Comparison of ENCODE assay signal across 8 cellular contexts in genomic region chr14:49902679-49903246, GRCh38. TPM values are rescaled to one million over a fixed set of nuclear protein-coding genes. Genes with fewer than 3 reads are reported as not detected.
DNase-seq lines count a peak whose midpoint lies in the region; ATAC-seq, FAIRE-seq and TF ChIP-seq lines count a peak whose summit lies in the region.
"Not testable (repeated sequence)": the region's sequence is repeated elsewhere in the genome, so short reads cannot be mapped to it uniquely, and the experiment has no call there.

No MANE protein-coding gene starts in this region.

- H3K18ac ChIP-seq in trophoblast cell (ENCODE audit: low read length) = not testable (repeated sequence)

- H3K9me3 Mint-ChIP-seq in activated CD4-positive, alpha-beta T cell treated with anti-CD3 and anti-CD28 coated beads, Interleukin-2, amount 10 ng/mL, durations not matched to agents 24 days and 14 days; activated naive CD4-positive, alpha-beta T cell treated with anti-CD3 and anti-CD28 coated beads, Interleukin-2, amount 50 U/mL, for 24 hours; stimulated activated effector memory CD8-positive, alpha-beta T cell treated with anti-CD3 and anti-CD28 coated beads, Interleukin-12 subunit alpha, Interleukin-12 subunit beta, amount 100 ng/mL, for 72 hours: not testable (repeated sequence)

- not testable (repeated sequence) for H3K27me3 Mint-ChIP-seq in activated CD4-positive, alpha-beta T cell treated with anti-CD3 and anti-CD28 coated beads, Interleukin-2, amount 10 ng/mL, durations not matched to agents 24 days and 14 days; activated naive CD4-positive, alpha-beta T cell treated with anti-CD3 and anti-CD28 coated beads, Interleukin-2, amount 50 U/mL, for 24 hours

- H3K4me1 ChIP-seq in A549 = peaks cover 36% of the 10 kb centered on the region
- H3K4me1 ChIP-seq in HepG2 (ENCODE audit: insufficient read depth, low read length) = peaks cover 38% of the 10 kb centered on the region
- not testable (repeated sequence) for H3K4me1 ChIP-seq in trophoblast cell (ENCODE audit: control insufficient read depth in 1 of 2, insufficient read depth in 2 of 2, low read length in 2 of 2)

- not testable (repeated sequence) for H3K14ac ChIP-seq in trophoblast cell (ENCODE audit: low read length)

- not testable (repeated sequence) for H4K12ac ChIP-seq in trophoblast cell (ENCODE audit: low read depth, low read length)

- BruUV-seq in HepG2 (replicated peaks; lab: Mats Ljungman, UMichigan) = not testable (repeated sequence)

- H2BK120ac ChIP-seq in trophoblast cell (ENCODE audit: insufficient read depth, low read length, poor library complexity) = not testable (repeated sequence)

- H3K4me2 ChIP-seq in A549 (peak overlapping the region; percentile 65), HepG2 (ENCODE audit: low read depth, low read length) (peak overlapping the region; percentile 69)
- not testable (repeated sequence) for H3K4me2 ChIP-seq in trophoblast cell (ENCODE audit: low read length)

- TF ChIP-seq CTCF in A549 (IDR thresholded peaks at IDR 0.05); HepG2 (CRISPR knock-in tag; IDR thresholded peaks at IDR 0.05): not testable (repeated sequence)

- H3K36me3 Mint-ChIP-seq in activated CD4-positive, alpha-beta T cell treated with anti-CD3 and anti-CD28 coated beads, Interleukin-2, amount 10 ng/mL, durations not matched to agents 24 days and 14 days (ENCODE audit: low read depth) = peaks cover 17% of the 10 kb centered on the region
- H3K36me3 Mint-ChIP-seq in activated naive CD4-positive, alpha-beta T cell treated with anti-CD3 and anti-CD28 coated beads, Interleukin-2, amount 50 U/mL, for 24 hours = peaks cover 11% of the 10 kb centered on the region
- H3K36me3 Mint-ChIP-seq in stimulated activated effector memory CD8-positive, alpha-beta T cell treated with anti-CD3 and anti-CD28 coated beads, Interleukin-12 subunit alpha, Interleukin-12 subunit beta, amount 100 ng/mL, for 72 hours = peaks cover 59% of the 10 kb centered on the region

- H2BK5ac ChIP-seq in trophoblast cell (ENCODE audit: low read depth, low read length, poor library complexity) = not testable (repeated sequence)

- H3K4me3 ChIP-seq in A549 = peak overlapping the region; percentile 29; the same call in 2 of the 3 replicates
- peak overlapping the region; percentile 43 to 48 (median 44); a peak in 5 of 6 replicates for H3K4me3 ChIP-seq in HepG2 (replicated peaks in 1 of 3; ENCODE audit: insufficient read depth in 1 of 3, low read depth in 2 of 3, low read length in 3 of 3)
- H3K4me3 ChIP-seq in trophoblast cell (ENCODE audit: low read depth, low read length) = not testable (repeated sequence)

- H2BK12ac ChIP-seq in trophoblast cell (ENCODE audit: low read length) = not testable (repeated sequence)

- H2AK5ac ChIP-seq in trophoblast cell (ENCODE audit: low read length) = not testable (repeated sequence)

- not testable (repeated sequence) for H3K9me3 ChIP-seq in A549; HepG2 (ENCODE audit: low read length); trophoblast cell (ENCODE audit: insufficient read depth, low read depth, low read length)

- H3K9ac ChIP-seq in HepG2 (ENCODE audit: insufficient read depth, low read depth, low read length); trophoblast cell (ENCODE audit: low read length): not testable (repeated sequence)

- POLR2A ChIA-PET in A549 (lab: Yijun Ruan, JAX) = interaction anchor here (0.6 to 1.5 kb wide), 4 partner anchors 11 to 98 kb away, joined by 3 to 4 read pairs (median 3); no protein-coding TSS in a partner anchor
- POLR2A ChIA-PET in HEK293T (lab: Yijun Ruan, JAX) = not testable (repeated sequence)
- POLR2A ChIA-PET in HepG2 (lab: Yijun Ruan, JAX) = interaction anchor here (1.0 kb wide), 2 partner anchors 10 to 50 kb away, joined by 3 to 4 read pairs; partner anchors contain the start of genes ARF6 and NEMF

- ATAC-seq in A549 (peak; percentile 73 to 85; a peak in 5 of 6 replicates), esophagus mucosa (peak; percentile 22), HepG2 (peak; percentile 85)
- ATAC-seq in stimulated activated effector memory CD8-positive, alpha-beta T cell treated with anti-CD3 and anti-CD28 coated beads, Interleukin-12 subunit alpha, Interleukin-12 subunit beta, amount 100 ng/mL, for 72 hours = peak; percentile 42

- whole genome bisulfite sequencing in A549 (ENCODE audit: missing lambda C conversion rate) = 9% methylated on average over 24 of the region's 24 CpGs
- 6% methylated on average over 23 of the region's 24 CpGs for WGBS in HepG2 (ENCODE audit: low lambda C conversion rate)
- no CpG with 5 or more reads among the region's 24 CpGs for WGBS in trophoblast cell (ENCODE audit: extremely low coverage, insufficient coverage, insufficient read length)

- H4K20me1 ChIP-seq in HepG2 (ENCODE audit: insufficient read depth, low read length) = not testable (repeated sequence)

- peak in 1 of 2 experiments; percentile 70 for DNase-seq in A549 (ENCODE audit: low read depth in 1 of 2, low spot score in 1 of 2)
- DNase-seq in HEK293T (ENCODE audit: extremely low spot score); activated CD4-positive, alpha-beta T cell treated with anti-CD3 and anti-CD28 coated beads, Interleukin-2, amount 10 ng/mL, durations not matched to agents 24 days and 14 days; stimulated activated effector memory CD8-positive, alpha-beta T cell treated with anti-CD3 and anti-CD28 coated beads, Interleukin-12 subunit alpha, Interleukin-12 subunit beta, amount 100 ng/mL, for 72 hours (ENCODE audit: low spot score in 2 of 2): not testable (repeated sequence)
- DNase-seq in HepG2 (ENCODE audit: low spot score) = peak; percentile 62
- DNase-seq in trophoblast cell = peak; percentile 49 to 59

- not testable (repeated sequence) for H3K79me1 ChIP-seq in trophoblast cell (ENCODE audit: low read length)

- CTCF ChIA-PET in A549 (lab: Yijun Ruan, JAX) (interaction anchor here (0.6 to 1.3 kb wide), 6 partner anchors 42 to 204 kb away, joined by 3 to 5 read pairs (median 3); no protein-coding TSS in a partner anchor), HEK293T (lab: Yijun Ruan, JAX) (interaction anchor here (0.6 kb wide), 1 partner anchor 312 kb away, joined by 4 read pairs; no protein-coding TSS in a partner anchor)
- CTCF ChIA-PET in HepG2 (lab: Yijun Ruan, JAX; ENCODE audit: low intra/inter-chr PET ratio, low total read pairs) = not testable (repeated sequence)

- in situ Hi-C loops in HepG2 (cut with HindIII; ENCODE audit: extremely low pct_ligation_motif_present, low pct_unique_long_range_greater_than_20kb) = not testable (repeated sequence)

- TF ChIP-seq POLR2A in A549 (IDR thresholded peaks at IDR 0.05; ENCODE audit: low read length); HepG2 (IDR thresholded peaks at IDR 0.05; ENCODE audit: insufficient read depth in 1 of 2, low read depth in 2 of 2, low read length in 2 of 2): not testable (repeated sequence)

- peak overlapping the region; percentile 63 to 86 for H3K27ac ChIP-seq in A549
- not testable (repeated sequence) for H3K27ac ChIP-seq in HepG2 (ENCODE audit: extremely low read length, insufficient read depth, low read length); trophoblast cell (ENCODE audit: low read depth, low read length)

- TF ChIP-seq EP300 in A549 (IDR thresholded peaks at IDR 0.05); HepG2 (IDR thresholded peaks at IDR 0.05; ENCODE audit: low read depth in 2 of 2, low read length in 2 of 2); HepG2 (CRISPR knock-in tag; IDR thresholded peaks at IDR 0.05; ENCODE audit: borderline replicate concordance): not testable (repeated sequence)

- FAIRE-seq in A549 (lab: Jason Lieb, UNC); HepG2 (lab: Jason Lieb, UNC): not testable (repeated sequence)

- not testable (repeated sequence) for H2AFZ ChIP-seq in HepG2 (ENCODE audit: low read length); trophoblast cell (ENCODE audit: insufficient read depth, low read length, poor library complexity)

- H4K8ac ChIP-seq in trophoblast cell (ENCODE audit: low read depth, low read length) = not testable (repeated sequence)

- H3K4me1 Mint-ChIP-seq in activated CD4-positive, alpha-beta T cell treated with anti-CD3 and anti-CD28 coated beads, Interleukin-2, amount 10 ng/mL, durations not matched to agents 24 days and 14 days = peaks cover 40% of the 10 kb centered on the region
- peaks cover 49% of the 10 kb centered on the region for H3K4me1 Mint-ChIP-seq in activated naive CD4-positive, alpha-beta T cell treated with anti-CD3 and anti-CD28 coated beads, Interleukin-2, amount 50 U/mL, for 24 hours
- H3K4me1 Mint-ChIP-seq in stimulated activated effector memory CD8-positive, alpha-beta T cell treated with anti-CD3 and anti-CD28 coated beads, Interleukin-12 subunit alpha, Interleukin-12 subunit beta, amount 100 ng/mL, for 72 hours = peaks cover 35% of the 10 kb centered on the region

- not testable (repeated sequence) for H3K36me3 ChIP-seq in HepG2 (replicated peaks in 1 of 2; ENCODE audit: control insufficient read depth in 1 of 2, insufficient read depth in 2 of 2, low read length in 2 of 2); trophoblast cell (ENCODE audit: control insufficient read depth in 1 of 2, insufficient read depth in 2 of 2, low read length in 2 of 2)

- intact Hi-C loops in activated CD4-positive, alpha-beta T cell treated with anti-CD3 and anti-CD28 coated beads, Interleukin-2, amount 10 ng/mL, durations not matched to agents 24 days and 14 days (cut with micrococcal nuclease); HepG2 (cut with micrococcal nuclease; ENCODE audit: unreplicated experiment): not testable (repeated sequence)

- TF ChIP-seq RAD21 in A549 (conservative IDR thresholded peaks at IDR 0.05 in 1 of 2, IDR thresholded peaks at IDR 0.05 in 1 of 2); HepG2 (CRISPR knock-in tag; IDR thresholded peaks at IDR 0.05): not testable (repeated sequence)

- peak overlapping the region; percentile 29 for H3K27ac Mint-ChIP-seq in activated CD4-positive, alpha-beta T cell treated with anti-CD3 and anti-CD28 coated beads, Interleukin-2, amount 10 ng/mL, durations not matched to agents 24 days and 14 days
- peak overlapping the region; percentile 41 for H3K27ac Mint-ChIP-seq in activated naive CD4-positive, alpha-beta T cell treated with anti-CD3 and anti-CD28 coated beads, Interleukin-2, amount 50 U/mL, for 24 hours
- not testable (repeated sequence) for H3K27ac Mint-ChIP-seq in stimulated activated effector memory CD8-positive, alpha-beta T cell treated with anti-CD3 and anti-CD28 coated beads, Interleukin-12 subunit alpha, Interleukin-12 subunit beta, amount 100 ng/mL, for 72 hours

- H4K91ac ChIP-seq in trophoblast cell (ENCODE audit: low read depth, low read length) = not testable (repeated sequence)

- H3K79me2 ChIP-seq in HepG2 (ENCODE audit: insufficient read depth, low read length); trophoblast cell (ENCODE audit: control insufficient read depth, insufficient read depth, low read length, poor library complexity): not testable (repeated sequence)

- not testable (repeated sequence) for H3K4ac ChIP-seq in trophoblast cell (ENCODE audit: low read depth, low read length)

- H3K23ac ChIP-seq in trophoblast cell (ENCODE audit: low read length) = not testable (repeated sequence)

- not testable (repeated sequence) for H3K4me3 Mint-ChIP-seq in activated CD4-positive, alpha-beta T cell treated with anti-CD3 and anti-CD28 coated beads, Interleukin-2, amount 10 ng/mL, durations not matched to agents 24 days and 14 days; activated naive CD4-positive, alpha-beta T cell treated with anti-CD3 and anti-CD28 coated beads, Interleukin-2, amount 50 U/mL, for 24 hours; stimulated activated effector memory CD8-positive, alpha-beta T cell treated with anti-CD3 and anti-CD28 coated beads, Interleukin-12 subunit alpha, Interleukin-12 subunit beta, amount 100 ng/mL, for 72 hours

- not testable (repeated sequence) for H3K27me3 ChIP-seq in HepG2 (ENCODE audit: control insufficient read depth in 1 of 2, insufficient read depth in 2 of 2, low read length in 2 of 2); trophoblast cell (ENCODE audit: insufficient read depth, low read length)

RNA-seq across cellular contexts. Expression of gene ARF6, which starts 9.9 kb away (rescaled TPM):
- polyA plus RNA-seq in A549 (2011; rRNA removed) = 29.8 and 33.3 TPM in 2 replicates
- 39.6 and 44.8 TPM in 2 replicates for polyA plus RNA-seq in A549 (2012; cell fraction: cytosol; rRNA removed)
- 25.8 and 26.2 TPM in 2 replicates for polyA plus RNA-seq in A549 (2012; cell fraction: nucleus; rRNA removed)
- 47.7 to 54.8 TPM (median 51.0 TPM) in 3 replicates for polyA plus RNA-seq in A549 (2017; fragmentation: RNase III; extraction: RNeasy Plus Mini Kit Qiagen cat#74134 plus additional on column Dnase treatment)
- 23.4 and 24.2 TPM in 2 replicates for polyA minus RNA-seq in A549 (2011; rRNA and poly(A)+ RNA removed)
- 154 and 160 TPM in 2 replicates for total RNA-seq in activated CD4-positive, alpha-beta T cell treated with anti-CD3 and anti-CD28 coated beads, Interleukin-2, amount 10 ng/mL, durations not matched to agents 24 days and 14 days
- 144 TPM for total RNA-seq in esophagus mucosa
- total RNA-seq in HepG2 (2016; rRNA removed; fragmentation: Illumina TruSeq; extraction: Trizol) = 31.9 and 36.1 TPM in 2 replicates
- total RNA-seq in HepG2 (2016; cell fraction: cytosol; rRNA removed; fragmentation: Illumina TruSeq; extraction: Trizol; ENCODE audit: low read depth) = 9.3 and 12.2 TPM in 2 replicates
- 35.0 TPM in 2 replicates for total RNA-seq in HepG2 (2016; cell fraction: insoluble cytoplasmic fraction; rRNA removed; fragmentation: Illumina TruSeq; extraction: Trizol)
- 33.5 and 36.6 TPM in 2 replicates for total RNA-seq in HepG2 (2016; cell fraction: membrane; rRNA removed; fragmentation: Illumina TruSeq; extraction: Trizol)
- 18.8 and 19.2 TPM in 2 replicates for total RNA-seq in HepG2 (2016; cell fraction: nucleus; rRNA removed; fragmentation: Illumina TruSeq; extraction: Trizol)
- polyA plus RNA-seq in HepG2 (2011; rRNA removed) = 12.7 and 13.6 TPM in 2 replicates
- polyA plus RNA-seq in HepG2 (2011; cell fraction: cytosol; rRNA removed) = 10.4 and 11.2 TPM in 2 replicates
- polyA plus RNA-seq in HepG2 (2011; cell fraction: nucleus; rRNA removed) = 8.5 TPM in 2 replicates
- polyA plus RNA-seq in HepG2 (2012) = 22.3 and 22.4 TPM in 2 replicates
- polyA plus RNA-seq in HepG2 (2016; cell fraction: cytosol; fragmentation: Illumina TruSeq; extraction: Trizol; ENCODE audit: low read depth) = 7.1 and 10.0 TPM in 2 replicates
- 45.6 and 46.6 TPM in 2 replicates for polyA plus RNA-seq in HepG2 (2016; cell fraction: insoluble cytoplasmic fraction; fragmentation: Illumina TruSeq; extraction: Trizol; ENCODE audit: low read depth)
- polyA plus RNA-seq in HepG2 (2016; cell fraction: membrane; fragmentation: Illumina TruSeq; extraction: Trizol; ENCODE audit: low read depth) = 20.3 and 27.1 TPM in 2 replicates
- polyA plus RNA-seq in HepG2 (2016; cell fraction: nucleus; fragmentation: Illumina TruSeq; extraction: Trizol; ENCODE audit: insufficient read depth, low read depth) = 31.2 and 33.5 TPM in 2 replicates
- 13.8 and 26.7 TPM in 2 replicates for polyA minus RNA-seq in HepG2 (2011; rRNA and poly(A)+ RNA removed; ENCODE audit: low replicate concordance)
- 9.2 and 10.8 TPM in 2 replicates for polyA minus RNA-seq in HepG2 (2011; cell fraction: cytosol; rRNA and poly(A)+ RNA removed)
- polyA minus RNA-seq in HepG2 (2011; cell fraction: nucleus; rRNA and poly(A)+ RNA removed) = 10.3 and 10.9 TPM in 2 replicates
- polyA plus RNA-seq in trophoblast cell (2013) = 153 and 154 TPM in 2 replicates

RNA-seq across cellular contexts. Expression of gene NEMF, which starts 50.2 kb away (rescaled TPM):
- 58.8 and 59.6 TPM in 2 replicates for polyA plus RNA-seq in A549 (2011; rRNA removed)
- polyA plus RNA-seq in A549 (2012; cell fraction: cytosol; rRNA removed) = 8.0 and 12.1 TPM in 2 replicates
- 10.0 and 13.7 TPM in 2 replicates for polyA plus RNA-seq in A549 (2012; cell fraction: nucleus; rRNA removed)
- polyA plus RNA-seq in A549 (2017; fragmentation: RNase III; extraction: RNeasy Plus Mini Kit Qiagen cat#74134 plus additional on column Dnase treatment) = 57.0 to 60.3 TPM (median 58.3 TPM) in 3 replicates
- polyA minus RNA-seq in A549 (2011; rRNA and poly(A)+ RNA removed) = 64.6 and 73.3 TPM in 2 replicates
- total RNA-seq in activated CD4-positive, alpha-beta T cell treated with anti-CD3 and anti-CD28 coated beads, Interleukin-2, amount 10 ng/mL, durations not matched to agents 24 days and 14 days = 65.8 and 75.4 TPM in 2 replicates
- 40.1 TPM for total RNA-seq in esophagus mucosa
- total RNA-seq in HepG2 (2016; rRNA removed; fragmentation: Illumina TruSeq; extraction: Trizol) = 57.9 and 62.5 TPM in 2 replicates
- total RNA-seq in HepG2 (2016; cell fraction: cytosol; rRNA removed; fragmentation: Illumina TruSeq; extraction: Trizol; ENCODE audit: low read depth) = 35.7 and 44.4 TPM in 2 replicates
- 59.7 and 63.0 TPM in 2 replicates for total RNA-seq in HepG2 (2016; cell fraction: insoluble cytoplasmic fraction; rRNA removed; fragmentation: Illumina TruSeq; extraction: Trizol)
- total RNA-seq in HepG2 (2016; cell fraction: membrane; rRNA removed; fragmentation: Illumina TruSeq; extraction: Trizol) = 22.3 and 26.0 TPM in 2 replicates
- 91.5 and 98.9 TPM in 2 replicates for total RNA-seq in HepG2 (2016; cell fraction: nucleus; rRNA removed; fragmentation: Illumina TruSeq; extraction: Trizol)
- polyA plus RNA-seq in HepG2 (2011; rRNA removed) = 19.9 and 21.3 TPM in 2 replicates
- 6.3 and 8.5 TPM in 2 replicates for polyA plus RNA-seq in HepG2 (2011; cell fraction: cytosol; rRNA removed)
- 36.3 and 47.2 TPM in 2 replicates for polyA plus RNA-seq in HepG2 (2011; cell fraction: nucleus; rRNA removed)
- 21.6 and 25.8 TPM in 2 replicates for polyA plus RNA-seq in HepG2 (2012)
- polyA plus RNA-seq in HepG2 (2016; cell fraction: cytosol; fragmentation: Illumina TruSeq; extraction: Trizol; ENCODE audit: low read depth) = 2.7 and 3.3 TPM in 2 replicates
- 58.7 and 61.6 TPM in 2 replicates for polyA plus RNA-seq in HepG2 (2016; cell fraction: insoluble cytoplasmic fraction; fragmentation: Illumina TruSeq; extraction: Trizol; ENCODE audit: low read depth)
- polyA plus RNA-seq in HepG2 (2016; cell fraction: membrane; fragmentation: Illumina TruSeq; extraction: Trizol; ENCODE audit: low read depth) = 5.6 TPM in 2 replicates
- polyA plus RNA-seq in HepG2 (2016; cell fraction: nucleus; fragmentation: Illumina TruSeq; extraction: Trizol; ENCODE audit: insufficient read depth, low read depth) = 92.9 and 120 TPM in 2 replicates
- polyA minus RNA-seq in HepG2 (2011; rRNA and poly(A)+ RNA removed; ENCODE audit: low replicate concordance) = 21.7 and 46.2 TPM in 2 replicates
- polyA minus RNA-seq in HepG2 (2011; cell fraction: cytosol; rRNA and poly(A)+ RNA removed) = 16.4 and 23.0 TPM in 2 replicates
- 222 and 226 TPM in 2 replicates for polyA minus RNA-seq in HepG2 (2011; cell fraction: nucleus; rRNA and poly(A)+ RNA removed)
- 80.7 and 81.7 TPM in 2 replicates for polyA plus RNA-seq in trophoblast cell (2013)

Comparison
In these comparisons a context has a peak if more than half of its experiments do, and no peak if none do; other contexts are left out.
1. ATAC-seq: peak in every context shown above with its lines; median percentile 85 in HepG2; 79 in A549; 42 in stimulated activated effector memory CD8-positive, alpha-beta T cell treated with anti-CD3 and anti-CD28 coated beads, Interleukin-12 subunit alpha, Interleukin-12 subunit beta, amount 100 ng/mL, for 72 hours; 22 in esophagus mucosa.